In the genomic region with DNA sequence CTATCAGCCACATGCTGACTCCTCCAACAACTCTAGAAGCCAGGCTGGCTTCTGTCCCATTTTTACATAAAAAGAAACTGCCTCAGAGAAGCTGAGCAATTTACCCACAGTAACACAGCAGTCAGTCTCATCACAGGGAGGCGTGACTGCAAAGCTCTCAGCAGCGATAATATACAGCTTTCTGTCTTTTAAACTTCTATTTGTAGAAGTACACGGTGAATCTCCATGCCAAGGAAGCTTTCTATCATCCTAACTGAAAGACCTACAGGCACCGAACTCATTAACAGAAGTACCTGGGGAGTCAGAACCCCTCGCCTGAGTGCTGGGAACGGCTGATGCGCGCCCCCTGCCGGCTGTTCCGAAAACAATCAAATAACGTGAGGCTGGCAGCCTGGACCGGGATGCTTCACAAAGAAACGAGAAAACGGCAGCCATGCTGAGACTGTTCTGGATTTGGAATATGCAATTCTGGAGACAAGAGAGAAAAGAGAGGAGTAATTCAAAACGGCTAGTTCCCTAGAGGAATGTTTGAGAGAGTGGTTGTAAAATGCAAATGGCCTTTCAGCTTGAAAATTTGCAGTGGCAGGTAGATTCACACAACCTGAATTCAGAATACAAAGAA, we compare ENCODE assay signal across 8 cellular contexts. TPM values are rescaled to one million over a fixed set of nuclear protein-coding genes. Genes with fewer than 3 reads are reported as not detected.
DNase-seq lines count a peak whose midpoint lies in the region; ATAC-seq and TF ChIP-seq lines count a peak whose summit lies in the region.

No MANE protein-coding gene starts in this region.

- H2BK12ac ChIP-seq in trophoblast cell (ENCODE audit: low read length): peak overlapping the region; percentile 71

- H3K27ac ChIP-seq in trophoblast cell (ENCODE audit: low read depth, low read length) (no peak overlapping the region), upper lobe of right lung (no peak overlapping the region)

- H3K4me1 ChIP-seq in trophoblast cell (ENCODE audit: control insufficient read depth in 1 of 2, insufficient read depth in 2 of 2, low read length in 2 of 2) (peaks cover 27 to 52% of the 10 kb centered on the region in 2 experiments), upper lobe of right lung (peaks cover 25% of the 10 kb centered on the region)

- no peak overlapping the region for H3K4me2 ChIP-seq in trophoblast cell (ENCODE audit: low read length)

- no peak overlapping the region for H3K18ac ChIP-seq in trophoblast cell (ENCODE audit: low read length)

- H3K27me3 ChIP-seq in trophoblast cell (ENCODE audit: insufficient read depth, low read length): no peaks in the 10 kb centered on the region
- no peaks in the 10 kb centered on the region for H3K27me3 ChIP-seq in upper lobe of right lung

- H2BK5ac ChIP-seq in trophoblast cell (ENCODE audit: low read depth, low read length, poor library complexity): peak overlapping the region; percentile 11

- no peaks in the 10 kb centered on the region for H3K9me3 ChIP-seq in trophoblast cell (ENCODE audit: insufficient read depth, low read depth, low read length)
- no peaks in the 10 kb centered on the region for H3K9me3 ChIP-seq in upper lobe of right lung

- H3K79me2 ChIP-seq in trophoblast cell (ENCODE audit: control insufficient read depth, insufficient read depth, low read length, poor library complexity): peaks cover 8% of the 10 kb centered on the region

- WGBS in trophoblast cell (ENCODE audit: extremely low coverage, insufficient coverage, insufficient read length): no CpG with 5 or more reads among the region's 15 CpGs

- no peak overlapping the region for H3K9ac ChIP-seq in trophoblast cell (ENCODE audit: low read length)

- H3K4me3 ChIP-seq in trophoblast cell (ENCODE audit: low read depth, low read length): no peak overlapping the region
- H3K4me3 ChIP-seq in upper lobe of right lung: no peak overlapping the region

- peak overlapping the region; percentile 60 for H2BK120ac ChIP-seq in trophoblast cell (ENCODE audit: insufficient read depth, low read length, poor library complexity)

- H3K36me3 ChIP-seq in trophoblast cell (ENCODE audit: control insufficient read depth in 1 of 2, insufficient read depth in 2 of 2, low read length in 2 of 2) (no peaks in the 10 kb centered on the region), upper lobe of right lung (no peaks in the 10 kb centered on the region)

- intact Hi-C loops in upper lobe of right lung (cut with DNase I): no loop called here

- DNase-seq in GM04504 (ENCODE audit: low read depth): peak; percentile 29
- DNase-seq in NCI-H1105 (lab: John Stamatoyannopoulos, UW): peak; percentile 47
- DNase-seq in SK-N-DZ (ENCODE audit: low spot score): peak; percentile 72
- peak; percentile 63 to 79 (median 74) for DNase-seq in activated naive CD4-positive, alpha-beta T cell (lab: John Stamatoyannopoulos, UW)
- DNase-seq in globus pallidus (ENCODE audit: low spot score): peak; percentile 91
- peak; percentile 87 to 93 for DNase-seq in trophoblast cell
- peak; percentile 89 for DNase-seq in upper lobe of right lung

- H3K14ac ChIP-seq in trophoblast cell (ENCODE audit: low read length): peak overlapping the region; percentile 64

- no peak overlapping the region for H4K8ac ChIP-seq in trophoblast cell (ENCODE audit: low read depth, low read length)

- H3K4ac ChIP-seq in trophoblast cell (ENCODE audit: low read depth, low read length): no peak overlapping the region

- H3K23ac ChIP-seq in trophoblast cell (ENCODE audit: low read length): no peak overlapping the region

- H2AK5ac ChIP-seq in trophoblast cell (ENCODE audit: low read length): no peak overlapping the region

- ATAC-seq in upper lobe of right lung: peak; percentile 79
- no peak for ATAC-seq in GM19035 (IDR thresholded peaks at IDR 0.05; ENCODE audit: unreplicated experiment)

- H4K91ac ChIP-seq in trophoblast cell (ENCODE audit: low read depth, low read length): peak overlapping the region; percentile 84

- no peak overlapping the region for H2AFZ ChIP-seq in trophoblast cell (ENCODE audit: insufficient read depth, low read length, poor library complexity)

- no peak overlapping the region for H4K12ac ChIP-seq in trophoblast cell (ENCODE audit: low read depth, low read length)

- peak; percentile 87 for TF ChIP-seq CTCF in upper lobe of right lung (IDR thresholded peaks at IDR 0.05)

- H3K79me1 ChIP-seq in trophoblast cell (ENCODE audit: low read length): peaks cover 50% of the 10 kb centered on the region

RNA-seq across cellular contexts. Expression of gene RAB4A, which starts 43.5 kb away (rescaled TPM):
- polyA plus RNA-seq in SK-N-DZ (2014; cell fraction: cytosol; rRNA removed): 27.8 and 30.4 TPM in 2 replicates
- 18.3 and 22.9 TPM in 2 replicates for polyA plus RNA-seq in SK-N-DZ (2014; cell fraction: nucleus; rRNA removed)
- polyA plus RNA-seq in trophoblast cell (2013): 22.0 and 24.9 TPM in 2 replicates
- total RNA-seq in upper lobe of right lung: 47.1 TPM

Comparison
In these comparisons a context has a peak if more than half of its experiments do, and no peak if none do; other contexts are left out.
1. DNase-seq: peak in every context shown above with its lines; median percentile 91 in globus pallidus; 90 in trophoblast cell; 89 in upper lobe of right lung; 74 in activated naive CD4-positive, alpha-beta T cell; 72 in SK-N-DZ; 47 in NCI-H1105; 29 in GM04504.